In the genomic region with DNA sequence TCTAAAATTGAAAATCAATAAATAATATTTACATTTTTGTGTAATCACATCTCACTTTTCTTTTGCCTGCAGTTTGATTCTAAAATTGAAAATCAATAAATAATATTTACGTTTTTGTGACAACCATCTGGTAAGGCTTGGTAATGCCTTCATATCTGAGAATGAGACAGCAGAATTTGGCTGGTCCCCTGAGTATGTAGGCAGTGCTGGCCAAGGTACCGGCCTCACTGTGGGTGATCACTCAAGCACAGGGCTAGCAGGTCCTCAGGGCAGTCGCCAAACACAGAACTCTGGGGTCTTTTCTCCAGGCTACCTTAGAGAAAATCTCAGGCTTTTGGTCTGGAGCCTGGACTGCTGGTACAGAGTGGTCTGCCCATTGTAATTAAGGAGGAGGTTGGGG, we compare ENCODE assay signal across 29 cellular contexts. TPM values are rescaled to one million over a fixed set of nuclear protein-coding genes. Genes with fewer than 3 reads are reported as not detected.
DNase-seq lines count a peak whose midpoint lies in the region; ATAC-seq, FAIRE-seq and TF ChIP-seq lines count a peak whose summit lies in the region.
"Had no signal": no experiment of that assay in that cellular context is flagged by ENCODE, and none has a peak within 500 bp of the region (broad histone marks: within the 10 kb centered on the region; RNA-seq: fewer than 3 reads in every experiment).

No MANE protein-coding gene starts in this region.

- RAD21 ChIA-PET in GM12878 (lab: Charles Lee; ENCODE audit: unreplicated experiment), result no interaction called here

- POLR2A ChIA-PET in GM12878 (lab: Charles Lee), result no interaction called here

- no TSS peak for BruUV-seq in GM12878 (replicated peaks; lab: Mats Ljungman, UMichigan)

- FAIRE-seq in GM12878 (lab: Jason Lieb, UNC), result no peak
- FAIRE-seq: A204.1, D721Med, GM18507 had no signal

- H3K27ac ChIP-seq in right atrium auricular region (no peak overlapping the region), GM12878 (ENCODE audit: control insufficient read depth, insufficient read depth) (no peak overlapping the region), body of pancreas (no peak overlapping the region), lower lobe of right lung (no peak overlapping the region)
- H3K27ac ChIP-seq: BLaER1 treated with 17β-estradiol and CSF1 and Interleukin-3, amounts not matched to agents 10 nM and 100 nM; GM23248; KMS-11; SJCRH30 had no signal

- intact Hi-C loops in left ventricle myocardium superior (cut with micrococcal nuclease) (no loop called here), GM12878 (cut with micrococcal nuclease; ENCODE audit: unreplicated experiment) (no loop called here), body of pancreas (cut with DNase I) (no loop called here), lower lobe of right lung (cut with DNase I) (no loop called here)

- no peaks in the 10 kb centered on the region for H3K27me3 ChIP-seq in right atrium auricular region
- H3K27me3 ChIP-seq in GM12878 (replicated peaks in 1 of 2; ENCODE audit: control insufficient read depth in 2 of 2, insufficient read depth in 2 of 2, low read length in 1 of 2), result no peaks in the 10 kb centered on the region
- H3K27me3 ChIP-seq in body of pancreas, result no peaks in the 10 kb centered on the region
- no peaks in the 10 kb centered on the region for H3K27me3 ChIP-seq in lower lobe of right lung (ENCODE audit: low read depth)
- H3K27me3 ChIP-seq: BLaER1 treated with 17β-estradiol and CSF1 and Interleukin-3, amounts not matched to agents 10 nM and 100 nM; SJCRH30 had no signal

- 53% methylated on average over 3 of the region's 3 CpGs for WGBS in GM12878 (ENCODE audit: insufficient coverage, insufficient replicate concordance, low lambda C conversion rate, missing lambda C conversion rate)
- 59 to 76% methylated on average over 3 of the region's 3 CpGs for WGBS in body of pancreas, 2 donors

- H3K4me1 ChIP-seq in right atrium auricular region (no peaks in the 10 kb centered on the region), GM12878 (ENCODE audit: control insufficient read depth, insufficient read depth, low read length) (no peaks in the 10 kb centered on the region), body of pancreas (no peaks in the 10 kb centered on the region), lower lobe of right lung (no peaks in the 10 kb centered on the region)
- H3K4me1 ChIP-seq: SJCRH30 had no signal

- SMC1A ChIA-PET in GM12878 (lab: Charles Lee; ENCODE audit: uncharacterized antibody, unreplicated experiment), result no interaction called here

- TF ChIP-seq RAD21 in GM12878 (IDR thresholded peaks at IDR 0.05; ENCODE audit: insufficient read depth, low read depth, low read length), result no peak

- no peak overlapping the region for H3K4me2 ChIP-seq in GM12878 (ENCODE audit: control insufficient read depth, insufficient read depth)
- H3K4me2 ChIP-seq: KMS-11 had no signal

- in situ Hi-C loops in GM12878 (cut with MboI), result no loop called here

- TF ChIP-seq CTCF in right atrium auricular region (IDR thresholded peaks at IDR 0.05) (no peak), GM12878 (IDR thresholded peaks at IDR 0.05 in 2 of 3, conservative IDR thresholded peaks at IDR 0.05 in 1 of 3; ENCODE audit: control insufficient read depth in 2 of 3, extremely low read depth in 1 of 3, insufficient read depth in 1 of 3, low read depth in 3 of 3, low read length in 3 of 3) (no peak), body of pancreas (IDR thresholded peaks at IDR 0.05) (no peak), lower lobe of right lung (IDR thresholded peaks at IDR 0.05) (no peak)

- H3K36me3 ChIP-seq in right atrium auricular region (peaks cover 5% of the 10 kb centered on the region), GM12878 (ENCODE audit: control insufficient read depth in 2 of 2, insufficient read depth in 2 of 2, low read length in 1 of 2) (no peaks in the 10 kb centered on the region), body of pancreas (replicated peaks in 1 of 2; ENCODE audit: insufficient read depth in 1 of 2, low read depth in 2 of 2) (no peaks in the 10 kb centered on the region), lower lobe of right lung (no peaks in the 10 kb centered on the region)
- H3K36me3 ChIP-seq: SJCRH30 had no signal

- H4K20me1 ChIP-seq in GM12878 (ENCODE audit: control insufficient read depth, insufficient read depth), result no peaks in the 10 kb centered on the region
- H4K20me1 ChIP-seq: BLaER1 treated with 17β-estradiol and CSF1 and Interleukin-3, amounts not matched to agents 10 nM and 100 nM had no signal

- no peaks in the 10 kb centered on the region for H3K9me3 ChIP-seq in right atrium auricular region
- H3K9me3 ChIP-seq in GM12878 (replicated peaks; ENCODE audit: control insufficient read depth, insufficient read depth, low read length), result no peaks in the 10 kb centered on the region
- H3K9me3 ChIP-seq in body of pancreas, result no peaks in the 10 kb centered on the region
- no peaks in the 10 kb centered on the region for H3K9me3 ChIP-seq in lower lobe of right lung
- H3K9me3 ChIP-seq: BLaER1 treated with 17β-estradiol and CSF1 and Interleukin-3, amounts not matched to agents 10 nM and 100 nM; SJCRH30 had no signal

- DNase-seq in left ventricle myocardium superior (no peak), right atrium auricular region (ENCODE audit: low spot score) (no peak), GM12878 (ENCODE audit: low read depth, low spot score) (no peak), left kidney (ENCODE audit: low read depth, low spot score) (peak; percentile 8), body of pancreas (no peak), medulla oblongata (ENCODE audit: extremely low spot score) (no peak), lower lobe of right lung (no peak)
- DNase-seq: CD4-positive, alpha-beta T cell; GM23248; H9; HFFc6; MM.1S; NCI-H1048; NCI-H1417; NCI-H1694; NCI-H2081 treated with DMSO at 0.1 percent for 48 hours; NCI-H2171; NCI-H226; NCI-H510A; NCI-H69; PC-3; SJCRH30 had no signal

- no peaks in the 10 kb centered on the region for H3K79me2 ChIP-seq in GM12878 (ENCODE audit: control insufficient read depth, insufficient read depth, low read length)

- no peak for TF ChIP-seq EP300 in GM12878 (IDR thresholded peaks at IDR 0.05; ENCODE audit: borderline replicate concordance in 1 of 2, control insufficient read depth in 1 of 2, low read depth in 2 of 2, low read length in 2 of 2)

- CTCF ChIA-PET in GM12878 (lab: Yijun Ruan, JAX), result no interaction called here

- H3K4me3 ChIP-seq in right atrium auricular region, result no peak overlapping the region
- H3K4me3 ChIP-seq in GM12878, result no peak overlapping the region
- no peak overlapping the region for H3K4me3 ChIP-seq in body of pancreas
- H3K4me3 ChIP-seq in lower lobe of right lung, result no peak overlapping the region
- H3K4me3 ChIP-seq: BLaER1 treated with 17β-estradiol and CSF1 and Interleukin-3, amounts not matched to agents 10 nM and 100 nM; GM23248; SJCRH30 had no signal

- no peak overlapping the region for H3K9ac ChIP-seq in GM12878 (ENCODE audit: control insufficient read depth, insufficient read depth, low read length)
- H3K9ac ChIP-seq: BLaER1 treated with 17β-estradiol and CSF1 and Interleukin-3, amounts not matched to agents 10 nM and 100 nM; GM23248; KMS-11 had no signal

- TF ChIP-seq POLR2A in GM12878 (IDR thresholded peaks at IDR 0.05; ENCODE audit: low read depth, low read length) (no peak), body of pancreas (IDR thresholded peaks at IDR 0.05) (no peak)

- no peak overlapping the region for H2AFZ ChIP-seq in GM12878 (ENCODE audit: control insufficient read depth, low read depth, low read length)
- H2AFZ ChIP-seq: GM23248 had no signal

- peak; percentile 52 for ATAC-seq in left ventricle myocardium superior
- no peak for ATAC-seq in GM12878
- no peak for ATAC-seq in HG03520 (IDR thresholded peaks at IDR 0.05; ENCODE audit: unreplicated experiment)
- ATAC-seq in body of pancreas, result no peak
- no peak for ATAC-seq in lower lobe of right lung
- ATAC-seq: PC-3 had no signal

RNA-seq across cellular contexts. Expression of a gene that starts 26.2 kb away (rescaled TPM):
- total RNA-seq in left ventricle myocardium superior (not detected), right atrium auricular region (not detected), GM12878 (2014; rRNA removed) (not detected in 2 replicates), GM12878 (2014; rRNA removed; fragmentation: Illumina TruSeq; extraction: Trizol) (not detected in 2 replicates), GM12878 (2021) (not detected in 2 replicates), body of pancreas (not detected), lower lobe of right lung (not detected)
- total RNA-seq in GM12878 (2013; cell fraction: nucleolus; rRNA removed), result not detected in 2 replicates
- not detected for polyA plus RNA-seq in GM12878 (2011; ENCODE audit: low read depth)
- polyA plus RNA-seq in GM12878 (2011; rRNA removed) (not detected in 2 replicates), GM12878 (2014; fragmentation: Illumina TruSeq; extraction: Trizol) (not detected in 2 replicates), GM12878 (2014; fragmentation: Nextera tagmentation; extraction: Ambion mirVana) (under 1 TPM in 1 of 2 experiments, not detected in 1; 0.06 TPM), GM12878 (2014; rRNA removed) (not detected in 2 replicates), GM12878 (2016; fragmentation: Nextera tagmentation; extraction: Ambion mirVana) (not detected)
- polyA plus RNA-seq in GM12878 (2011; cell fraction: cytosol; rRNA removed), result not detected in 2 replicates
- polyA plus RNA-seq in GM12878 (2011; cell fraction: nucleus; rRNA removed), result not detected in 2 replicates
- polyA plus RNA-seq in GM12878 (2012), result not detected in 2 replicates
- not detected in 2 replicates for polyA minus RNA-seq in GM12878 (2011; rRNA and poly(A)+ RNA removed)
- polyA minus RNA-seq in GM12878 (2011; cell fraction: cytosol; rRNA and poly(A)+ RNA removed), result not detected in 2 replicates
- polyA minus RNA-seq in GM12878 (2011; cell fraction: nucleus; rRNA and poly(A)+ RNA removed), result not detected in 2 replicates
- total RNA-seq: CD4-positive, alpha-beta T cell; GM23248; H9; HFFc6; PC-3; SJCRH30 had no signal
- polyA plus RNA-seq: GM23248 had no signal

RNA-seq across cellular contexts. Expression of a gene that starts 42.1 kb away (rescaled TPM):
- total RNA-seq in left ventricle myocardium superior (122 TPM), right atrium auricular region (10 to 100 TPM in 1 of 2 donors, 1 to 10 TPM in 1; 7.0 to 29.7 TPM), GM12878 (2014; rRNA removed) (not detected in 2 replicates), GM12878 (2014; rRNA removed; fragmentation: Illumina TruSeq; extraction: Trizol) (not detected in 2 replicates), GM12878 (2021) (not detected in 2 replicates), body of pancreas (1 to 10 TPM; 1.8 to 2.3 TPM), lower lobe of right lung (1.2 TPM)
- not detected in 2 replicates for total RNA-seq in GM12878 (2013; cell fraction: nucleolus; rRNA removed)
- not detected for polyA plus RNA-seq in GM12878 (2011; ENCODE audit: low read depth)
- polyA plus RNA-seq in GM12878 (2011; rRNA removed) (not detected in 2 replicates), GM12878 (2014; fragmentation: Illumina TruSeq; extraction: Trizol) (not detected in 2 replicates), GM12878 (2014; fragmentation: Nextera tagmentation; extraction: Ambion mirVana) (not detected), GM12878 (2014; rRNA removed) (not detected in 2 replicates), GM12878 (2016; fragmentation: Nextera tagmentation; extraction: Ambion mirVana) (not detected)
- polyA plus RNA-seq in GM12878 (2011; cell fraction: cytosol; rRNA removed), result not detected in 2 replicates
- polyA plus RNA-seq in GM12878 (2011; cell fraction: nucleus; rRNA removed), result not detected in 2 replicates
- not detected in 2 replicates for polyA plus RNA-seq in GM12878 (2012)
- polyA minus RNA-seq in GM12878 (2011; rRNA and poly(A)+ RNA removed), result not detected in 2 replicates
- polyA minus RNA-seq in GM12878 (2011; cell fraction: cytosol; rRNA and poly(A)+ RNA removed), result not detected in 2 replicates
- not detected in 2 replicates for polyA minus RNA-seq in GM12878 (2011; cell fraction: nucleus; rRNA and poly(A)+ RNA removed)
- total RNA-seq: SJCRH30 had no signal

RNA-seq across cellular contexts. Expression of a gene that starts 59.3 kb away (rescaled TPM):
- total RNA-seq in left ventricle myocardium superior (3.7 TPM), right atrium auricular region (1 to 10 TPM in 1 of 2 donors, under 1 TPM in 1; 0.51 to 1.8 TPM), GM12878 (2014; rRNA removed) (0.44 TPM in 1 of 2 replicates, not detected in the other), GM12878 (2014; rRNA removed; fragmentation: Illumina TruSeq; extraction: Trizol) (not detected in 2 replicates), GM12878 (2021) (0.31 TPM in 1 of 2 replicates, not detected in the other), body of pancreas (1 to 10 TPM; 8.8 to 8.9 TPM), lower lobe of right lung (53.5 TPM)
- total RNA-seq in GM12878 (2013; cell fraction: nucleolus; rRNA removed), result not detected in 2 replicates
- not detected for polyA plus RNA-seq in GM12878 (2011; ENCODE audit: low read depth)
- polyA plus RNA-seq in GM12878 (2011; rRNA removed) (not detected in 2 replicates), GM12878 (2014; fragmentation: Illumina TruSeq; extraction: Trizol) (0.03 TPM in 1 of 2 replicates, not detected in the other), GM12878 (2014; fragmentation: Nextera tagmentation; extraction: Ambion mirVana) (not detected), GM12878 (2014; rRNA removed) (not detected in 2 replicates), GM12878 (2016; fragmentation: Nextera tagmentation; extraction: Ambion mirVana) (not detected)
- not detected in 2 replicates for polyA plus RNA-seq in GM12878 (2011; cell fraction: cytosol; rRNA removed)
- not detected in 2 replicates for polyA plus RNA-seq in GM12878 (2011; cell fraction: nucleus; rRNA removed)
- 0.06 TPM in 1 of 2 replicates, not detected in the other for polyA plus RNA-seq in GM12878 (2012)
- polyA minus RNA-seq in GM12878 (2011; rRNA and poly(A)+ RNA removed), result not detected in 2 replicates
- not detected in 2 replicates for polyA minus RNA-seq in GM12878 (2011; cell fraction: cytosol; rRNA and poly(A)+ RNA removed)
- not detected in 2 replicates for polyA minus RNA-seq in GM12878 (2011; cell fraction: nucleus; rRNA and poly(A)+ RNA removed)
- total RNA-seq: CD4-positive, alpha-beta T cell; GM23248; H9; PC-3; SJCRH30 had no signal
- polyA plus RNA-seq: AG04450, GM23248 had no signal
